8 cellular contexts compared by ENCODE assay signal in genomic region chr2:74454654-74455511, GRCh38. TPM values are rescaled to one million over a fixed set of nuclear protein-coding genes. Genes with fewer than 3 reads are reported as not detected.
DNase-seq lines count a peak whose midpoint lies in the region; ATAC-seq, FAIRE-seq and TF ChIP-seq lines count a peak whose summit lies in the region.

TSS of gene INO80B (plus strand) at chr2:74455087. CDS start at chr2:74455117, 30 bp downstream.

- FAIRE-seq in GM12891 (lab: Jason Lieb, UNC), result peak; percentile 97

- H3K27ac ChIP-seq in adrenal gland, result peak within 1 kb of the TSS in 2 of 5 donors; percentile 11 to 41
- peak within 1 kb of the TSS; percentile 75 for H3K27ac ChIP-seq in upper lobe of right lung

- DNase-seq in GM12891 (ENCODE audit: insufficient read length, low spot score) (no peak), NCI-H146 (lab: John Stamatoyannopoulos, UW) (peak; percentile 95), T-helper 1 cell (peak; percentile 87 to 98 (median 93)), adrenal gland (peak; percentile 96 to 99 (median 97)), cardiac septum (ENCODE audit: low spot score) (peak; percentile 97), posterior cingulate gyrus (peak; percentile 92 to 99 (median 95)), upper lobe of right lung (peak; percentile 96)

- no peaks in the 10 kb centered on the region for H3K9me3 ChIP-seq in adrenal gland (replicated peaks in 1 of 3)
- no peaks in the 10 kb centered on the region for H3K9me3 ChIP-seq in upper lobe of right lung

- peak in 1 of 6 experiments; percentile 24 for TF ChIP-seq CTCF in adrenal gland (IDR thresholded peaks at IDR 0.05)
- TF ChIP-seq CTCF in upper lobe of right lung (IDR thresholded peaks at IDR 0.05), result no peak

- H3K4me3 ChIP-seq in adrenal gland, result peak within 1 kb of the TSS in 3 of 4 donors; percentile 33 to 62 (median 53)
- H3K4me3 ChIP-seq in upper lobe of right lung, result peak within 1 kb of the TSS; percentile 71

- intact Hi-C loops in adrenal gland (cut with DNase I), result no loop called here
- intact Hi-C loops in cardiac septum (cut with DNase I), result loop anchor here (1.0 to 5.0 kb wide), 3 partner anchors 28 to 718 kb away; partner anchors contain the start of genes AUP1, HTRA2, TPRKB and TTC31
- intact Hi-C loops in posterior cingulate gyrus (cut with DNase I), result loop anchor here (1.0 to 5.0 kb wide), 4 partner anchors 14 to 73 kb away; partner anchors contain the start of genes C2orf81, DCTN1, RTKN and TTC31
- intact Hi-C loops in upper lobe of right lung (cut with DNase I), result no loop called here

- no peaks in the 10 kb centered on the region for H3K27me3 ChIP-seq in adrenal gland
- H3K27me3 ChIP-seq in upper lobe of right lung, result no peaks in the 10 kb centered on the region

- peak; percentile 40 for ATAC-seq in HG02852 (IDR thresholded peaks at IDR 0.05; ENCODE audit: unreplicated experiment)
- ATAC-seq in upper lobe of right lung, result peak; percentile 81

- 1 to 3% (median 1%) methylated on average over 21 to 40 of the region's 40 CpGs for WGBS in adrenal gland, 4 donors

- no peaks in the 10 kb centered on the region for H3K36me3 ChIP-seq in adrenal gland (replicated peaks in 1 of 2)
- H3K36me3 ChIP-seq in upper lobe of right lung, result no peaks in the 10 kb centered on the region

- TF ChIP-seq POLR2A in GM12891 (IDR thresholded peaks at IDR 0.05; ENCODE audit: low read depth, low read length) (peak; percentile 35; the same call in 1 of the 2 replicates), adrenal gland (IDR thresholded peaks at IDR 0.05) (peak; percentile 16 to 40)

- H3K4me1 ChIP-seq in adrenal gland (replicated peaks in 1 of 2) (peaks cover 14 to 31% of the 10 kb centered on the region in 2 donors), upper lobe of right lung (peaks cover 33% of the 10 kb centered on the region)

TF ChIP-seq in GM12891, 5 proteins besides CTCF, POLR2A, EP300 and RAD21:
- TF ChIP-seq POLR2AphosphoS5 (IDR thresholded peaks at IDR 0.05; ENCODE audit: low read depth, low read length), result no peak
- no peak for TF ChIP-seq SPI1 (IDR thresholded peaks at IDR 0.05; ENCODE audit: low read depth, low read length)
- peak; percentile 43; the same call in 1 of the 2 replicates for TF ChIP-seq TAF1 (IDR thresholded peaks at IDR 0.05; ENCODE audit: low read depth, low read length)
- peak; percentile 62; the same call in 1 of the 2 replicates for TF ChIP-seq POU2F2 (IDR thresholded peaks at IDR 0.05; ENCODE audit: low read depth, low read length)
- TF ChIP-seq PAX5 (IDR thresholded peaks at IDR 0.05; ENCODE audit: insufficient read depth, low read length, severe bottlenecking), result peak; percentile 57

RNA-seq across cellular contexts. Expression of gene INO80B, which starts in this region (rescaled TPM):
- 23.3 TPM for polyA plus RNA-seq in GM12891 (2012; ENCODE audit: low read depth, missing spikeins)
- total RNA-seq in adrenal gland (100 to 1,000 TPM in 1 of 8 donors, 10 to 100 TPM in 7; 13.6 to 108 (median 37.5) TPM), cardiac septum (18.0 TPM), upper lobe of right lung (30.2 TPM)
- polyA plus RNA-seq in adrenal gland, result 100 to 1,000 TPM in 2 of 3 donors, 10 to 100 TPM in 1; 40.5 to 133 (median 124) TPM

Comparison
In these comparisons a context has a peak if more than half of its experiments do, and no peak if none do; other contexts are left out.
1. intact Hi-C loops: an anchor here in cardiac septum (1.0 to 5.0 kb wide) and posterior cingulate gyrus (1.0 to 5.0 kb wide); none called in adrenal gland and upper lobe of right lung.